19 cellular contexts compared by ENCODE assay signal in genomic region chr14:21874946-21875345, GRCh38.
DNase-seq lines count a peak whose midpoint lies in the region; FAIRE-seq and TF ChIP-seq lines count a peak whose summit lies in the region.
"Had no signal": no experiment of that assay in that cellular context is flagged by ENCODE, and none has a peak within 500 bp of the region (broad histone marks: within the 10 kb centered on the region; RNA-seq: fewer than 3 reads in every experiment).

No MANE protein-coding gene starts in this region.

- peak overlapping the region; percentile 55 for H3K27ac Mint-ChIP-seq in activated naive CD4-positive, alpha-beta T cell treated with anti-CD3 and anti-CD28 coated beads, Interleukin-2, amount 50 U/mL, for 24 hours
- H3K27ac Mint-ChIP-seq: brain had no signal

- no peaks in the 10 kb centered on the region for H3K79me2 ChIP-seq in MM.1S (ENCODE audit: low read length)
- no peaks in the 10 kb centered on the region for H3K79me2 ChIP-seq in hepatocyte

- peak; percentile 84 for FAIRE-seq in bronchial epithelial cell (lab: Jason Lieb, UNC)
- FAIRE-seq: HTR-8/SVneo had no signal

- TF ChIP-seq CTCF in MM.1S (IDR thresholded peaks at IDR 0.05; ENCODE audit: low read length) (no peak), bronchial epithelial cell (IDR thresholded peaks at IDR 0.05; ENCODE audit: insufficient read depth, low read length, severe bottlenecking) (no peak), spleen (IDR thresholded peaks at IDR 0.05 in 8 of 11, conservative IDR thresholded peaks at IDR 0.05 in 3 of 11) (no peak), hepatocyte (IDR thresholded peaks at IDR 0.05; ENCODE audit: poor library complexity) (no peak)

- intact Hi-C loops in spleen (cut with DNase I; ENCODE audit: low total_unique reads) = no loop called here

- no peaks in the 10 kb centered on the region for H3K9me2 ChIP-seq in MM.1S (replicated peaks; ENCODE audit: insufficient read depth, low read length)
- no peaks in the 10 kb centered on the region for H3K9me2 ChIP-seq in hepatocyte (replicated peaks; ENCODE audit: insufficient read depth)

- H3K9ac ChIP-seq in MM.1S (ENCODE audit: low read length) = no peak overlapping the region

- H3K9me3 ChIP-seq in MM.1S (replicated peaks; ENCODE audit: insufficient read depth, low read length) (no peaks in the 10 kb centered on the region), spleen (peaks cover 0 to 6% (median 0%) of the 10 kb centered on the region in 8 donors), hepatocyte (ENCODE audit: low read depth) (no peaks in the 10 kb centered on the region)
- H3K9me3 ChIP-seq: thyroid gland had no signal

- no peaks in the 10 kb centered on the region for H3F3A ChIP-seq in MM.1S (ENCODE audit: insufficient read depth, low read length)

- H3K4me3 ChIP-seq in MM.1S (ENCODE audit: low read length) = no peak overlapping the region
- H3K4me3 ChIP-seq in bronchial epithelial cell (ENCODE audit: low read depth, low read length) = no peak overlapping the region
- H3K4me3 ChIP-seq in spleen = no peak overlapping the region
- no peak overlapping the region for H3K4me3 ChIP-seq in hepatocyte
- H3K4me3 ChIP-seq: coronary artery, thyroid gland had no signal

- TF ChIP-seq POLR2A in spleen (IDR thresholded peaks at IDR 0.05) = no peak

- no peak overlapping the region for H2AFZ ChIP-seq in MM.1S (ENCODE audit: low read length)
- no peak overlapping the region for H2AFZ ChIP-seq in hepatocyte

- no peak for DNase-seq in activated naive CD4-positive, alpha-beta T cell treated with Interleukin-2 at 50 U/mL for 16 hours
- DNase-seq in MM.1S (peak; percentile 7), bronchial epithelial cell (ENCODE audit: low read depth) (no peak), spleen (no peak), cerebellar nuclear complex (lab: John Stamatoyannopoulos, UW) (no peak), hepatocyte (ENCODE audit: low spot score) (no peak)
- DNase-seq: activated CD4-positive, CD25-positive, alpha-beta regulatory T cell; activated CD8-positive, alpha-beta memory T cell treated with anti-CD3 and anti-CD28 coated beads, Interleukin-2, amount 50 U/mL, for 48 hours; NCI-H187 treated with DMSO at 0.1 percent for 48 hours; NCI-H2227 treated with DMSO at 0.1 percent for 48 hours; NCI-H82; occipital lobe; stimulated activated CD4-positive, alpha-beta T cell treated with anti-CD3 and anti-CD28 coated beads, Interleukin-4, amount 100 ng/mL, for 24 hours; stimulated activated naive CD4-positive, alpha-beta T cell treated with Interleukin-2 at 50 U/mL for 16 hours; thyroid gland had no signal

- H3K9me3 Mint-ChIP-seq in activated naive CD4-positive, alpha-beta T cell treated with anti-CD3 and anti-CD28 coated beads, Interleukin-2, amount 50 U/mL, for 24 hours = no peaks in the 10 kb centered on the region
- H3K9me3 Mint-ChIP-seq: brain had no signal

- H3K36me3 Mint-ChIP-seq in activated naive CD4-positive, alpha-beta T cell treated with anti-CD3 and anti-CD28 coated beads, Interleukin-2, amount 50 U/mL, for 24 hours = peaks cover 2% of the 10 kb centered on the region
- H3K36me3 Mint-ChIP-seq: brain had no signal

- no peak overlapping the region for H3K27ac ChIP-seq in MM.1S (ENCODE audit: low read length)
- peak overlapping the region in 5 of 8 donors; percentile 3 to 76 (median 68) for H3K27ac ChIP-seq in spleen
- no peak overlapping the region for H3K27ac ChIP-seq in hepatocyte
- H3K27ac ChIP-seq: coronary artery, thyroid gland had no signal

- no peaks in the 10 kb centered on the region for H3K4me1 ChIP-seq in MM.1S (ENCODE audit: low read length)
- peaks cover 0 to 19% (median 0%) of the 10 kb centered on the region in 6 donors for H3K4me1 ChIP-seq in spleen
- no peaks in the 10 kb centered on the region for H3K4me1 ChIP-seq in hepatocyte (ENCODE audit: insufficient read depth)
- H3K4me1 ChIP-seq: thyroid gland had no signal

- WGBS in spleen, 5 donors = 18 to 27% (median 21%) methylated on average over 1 of the region's 1 CpG
- WGBS in hepatocyte (ENCODE audit: low lambda C conversion rate, missing lambda C conversion rate) = 76% methylated on average over 1 of the region's 1 CpG

- no peaks in the 10 kb centered on the region for H3K36me3 ChIP-seq in MM.1S (replicated peaks; ENCODE audit: insufficient read depth, low read length)
- H3K36me3 ChIP-seq in bronchial epithelial cell (ENCODE audit: control insufficient read depth, insufficient read depth, low read length) = no peaks in the 10 kb centered on the region
- no peaks in the 10 kb centered on the region for H3K36me3 ChIP-seq in spleen
- H3K36me3 ChIP-seq in hepatocyte (replicated peaks; ENCODE audit: insufficient read depth, low read depth) = no peaks in the 10 kb centered on the region
- H3K36me3 ChIP-seq: thyroid gland had no signal

- no peaks in the 10 kb centered on the region for H3K27me3 Mint-ChIP-seq in activated naive CD4-positive, alpha-beta T cell treated with anti-CD3 and anti-CD28 coated beads, Interleukin-2, amount 50 U/mL, for 24 hours
- H3K27me3 Mint-ChIP-seq: brain had no signal

- H3K27me3 ChIP-seq in MM.1S (replicated peaks; ENCODE audit: insufficient read depth, low read length) (no peaks in the 10 kb centered on the region), bronchial epithelial cell (ENCODE audit: control insufficient read depth, insufficient read depth, low read length) (no peaks in the 10 kb centered on the region), spleen (replicated peaks in 1 of 7) (no peaks in the 10 kb centered on the region), hepatocyte (peaks cover 4% of the 10 kb centered on the region)
- H3K27me3 ChIP-seq: thyroid gland had no signal

- no peaks in the 10 kb centered on the region for H4K20me1 ChIP-seq in MM.1S (ENCODE audit: insufficient read depth, low read length)
- H4K20me1 ChIP-seq in hepatocyte (ENCODE audit: insufficient read depth, poor library complexity, severe bottlenecking) = no peaks in the 10 kb centered on the region

- H3K4me2 ChIP-seq in MM.1S (ENCODE audit: low read depth, low read length) (no peak overlapping the region), hepatocyte (no peak overlapping the region)

- H3K4me1 Mint-ChIP-seq in activated naive CD4-positive, alpha-beta T cell treated with anti-CD3 and anti-CD28 coated beads, Interleukin-2, amount 50 U/mL, for 24 hours = peaks cover 47% of the 10 kb centered on the region
- H3K4me1 Mint-ChIP-seq: brain had no signal

- H3K4me3 Mint-ChIP-seq in activated naive CD4-positive, alpha-beta T cell treated with anti-CD3 and anti-CD28 coated beads, Interleukin-2, amount 50 U/mL, for 24 hours = peak overlapping the region; percentile 23
- H3K4me3 Mint-ChIP-seq: brain had no signal

Comparison
In these comparisons a context has a peak if more than half of its experiments do, and no peak if none do; other contexts are left out.
1. H3K27ac ChIP-seq: peak in spleen (5 of 8); none in MM.1S (single experiment) and hepatocyte (single experiment).